In the genomic region with DNA sequence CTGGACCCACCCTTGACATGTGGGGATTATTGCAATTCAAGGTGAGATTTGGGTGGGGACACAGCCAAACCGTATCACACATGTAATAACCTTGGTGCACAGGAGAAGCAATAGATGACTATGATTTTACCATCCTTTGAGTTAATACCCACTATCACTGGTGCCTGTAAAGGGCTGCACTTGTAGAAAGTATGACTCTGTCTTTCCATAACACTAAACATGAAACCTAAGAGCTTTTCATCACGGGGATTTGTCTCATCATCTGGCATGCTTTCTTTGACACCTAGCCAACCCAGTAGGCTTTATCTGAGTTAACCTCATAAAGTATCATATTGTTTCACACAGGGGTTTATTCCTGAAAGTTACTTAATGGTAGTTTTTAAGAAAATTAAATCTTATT, we compare ENCODE assay signal across 24 cellular contexts.
DNase-seq lines count a peak whose midpoint lies in the region; ATAC-seq, FAIRE-seq and TF ChIP-seq lines count a peak whose summit lies in the region.
"Had no signal": no experiment of that assay in that cellular context is flagged by ENCODE, and none has a peak within 500 bp of the region (broad histone marks: within the 10 kb centered on the region; RNA-seq: fewer than 3 reads in every experiment).

No MANE protein-coding gene starts in this region.

- H3K9me3 Mint-ChIP-seq in activated T-cell treated with anti-CD3 and anti-CD28 coated beads, Interleukin-2, amount 50 U/mL, for 72 hours: peaks cover 0 to 2% of the 10 kb centered on the region in 2 donors
- peaks cover 2% of the 10 kb centered on the region for H3K9me3 Mint-ChIP-seq in stimulated activated effector memory CD8-positive, alpha-beta T cell treated with anti-CD3 and anti-CD28 coated beads, Interleukin-12 subunit alpha, Interleukin-12 subunit beta, amount 100 ng/mL, for 72 hours
- H3K9me3 Mint-ChIP-seq: HFFc6 had no signal

- no TSS peak for BruUV-seq in PC-9 (replicated peaks; lab: Mats Ljungman, UMichigan)

- H3F3A ChIP-seq in PC-9 (ENCODE audit: insufficient read depth, low read depth): no peaks in the 10 kb centered on the region

- H3K9me2 ChIP-seq in PC-9 (ENCODE audit: insufficient read depth): no peaks in the 10 kb centered on the region; the same call in 1 of the 2 replicates

- no peak for FAIRE-seq in HTR-8/SVneo (lab: Jason Lieb, UNC)

- H3K27me3 Mint-ChIP-seq in activated T-cell treated with anti-CD3 and anti-CD28 coated beads, Interleukin-2, amount 50 U/mL, for 72 hours (ENCODE audit: low read depth): no peaks in the 10 kb centered on the region

- ATAC-seq in activated T-cell treated with anti-CD3 and anti-CD28 coated beads, Interleukin-2, amount 50 U/mL, for 72 hours (replicated peaks in 1 of 2): peak; percentile 58 to 68
- ATAC-seq in stimulated activated effector memory CD8-positive, alpha-beta T cell treated with anti-CD3 and anti-CD28 coated beads, Interleukin-12 subunit alpha, Interleukin-12 subunit beta, amount 100 ng/mL, for 72 hours: peak; percentile 24
- no peak for ATAC-seq in GM21619 (IDR thresholded peaks at IDR 0.05; ENCODE audit: unreplicated experiment)
- ATAC-seq: Right ventricle myocardium inferior had no signal

- H3K4me2 ChIP-seq in PC-9: no peak overlapping the region
- H3K4me2 ChIP-seq: KMS-11 had no signal

- H3K4me3 Mint-ChIP-seq in activated T-cell treated with anti-CD3 and anti-CD28 coated beads, Interleukin-2, amount 50 U/mL, for 72 hours: no peak overlapping the region
- H3K4me3 Mint-ChIP-seq in stimulated activated effector memory CD8-positive, alpha-beta T cell treated with anti-CD3 and anti-CD28 coated beads, Interleukin-12 subunit alpha, Interleukin-12 subunit beta, amount 100 ng/mL, for 72 hours: no peak overlapping the region
- H3K4me3 Mint-ChIP-seq: CD8-positive, alpha-beta memory T cell; HFFc6 had no signal

- intact Hi-C loops in PC-9 (cut with micrococcal nuclease; ENCODE audit: unreplicated experiment): no loop called here

- H2AFZ ChIP-seq in PC-9: no peak overlapping the region

- no peaks in the 10 kb centered on the region for H3K36me3 Mint-ChIP-seq in activated T-cell treated with anti-CD3 and anti-CD28 coated beads, Interleukin-2, amount 50 U/mL, for 72 hours (ENCODE audit: insufficient read depth in 2 of 2)
- H3K36me3 Mint-ChIP-seq in stimulated activated effector memory CD8-positive, alpha-beta T cell treated with anti-CD3 and anti-CD28 coated beads, Interleukin-12 subunit alpha, Interleukin-12 subunit beta, amount 100 ng/mL, for 72 hours: no peaks in the 10 kb centered on the region
- H3K36me3 Mint-ChIP-seq: CD8-positive, alpha-beta memory T cell had no signal

- no peaks in the 10 kb centered on the region for H3K79me2 ChIP-seq in PC-9 (ENCODE audit: low read depth)

- TF ChIP-seq CTCF in fibroblast of mammary gland (conservative IDR thresholded peaks at IDR 0.05; ENCODE audit: control insufficient read depth, insufficient read depth, low read depth, low read length): no peak
- TF ChIP-seq CTCF in PC-9 (conservative IDR thresholded peaks at IDR 0.05): no peak

- no peaks in the 10 kb centered on the region for H3K9me3 ChIP-seq in MG63
- H3K9me3 ChIP-seq in PC-9 (ENCODE audit: insufficient read depth, low read depth): peaks cover 3% of the 10 kb centered on the region; the same call in 1 of the 2 replicates
- H3K9me3 ChIP-seq: SJSA1 had no signal

- CTCF ChIA-PET in PC-9 (lab: Charles Lee): no interaction called here

- H3K4me3 ChIP-seq in MG63 (no peak overlapping the region), fibroblast of mammary gland (ENCODE audit: control insufficient read depth, low read depth, low read length) (no peak overlapping the region), PC-9 (no peak overlapping the region)
- H3K4me3 ChIP-seq: SJSA1 had no signal

- H3K4me1 ChIP-seq in PC-9 (replicated peaks; ENCODE audit: insufficient read depth): no peaks in the 10 kb centered on the region
- H3K4me1 ChIP-seq: SJSA1 had no signal

- no peak overlapping the region for H3K27ac Mint-ChIP-seq in activated T-cell treated with anti-CD3 and anti-CD28 coated beads, Interleukin-2, amount 50 U/mL, for 72 hours
- no peak overlapping the region for H3K27ac Mint-ChIP-seq in stimulated activated effector memory CD8-positive, alpha-beta T cell treated with anti-CD3 and anti-CD28 coated beads, Interleukin-12 subunit alpha, Interleukin-12 subunit beta, amount 100 ng/mL, for 72 hours
- H3K27ac Mint-ChIP-seq: CD8-positive, alpha-beta memory T cell; HFFc6 had no signal

- H3K27me3 ChIP-seq in MG63 (no peaks in the 10 kb centered on the region), PC-9 (ENCODE audit: insufficient read depth, low read depth) (no peaks in the 10 kb centered on the region)
- H3K27me3 ChIP-seq: SJSA1 had no signal

- no peak for DNase-seq in activated T-cell treated with anti-CD3 and anti-CD28 coated beads, Interleukin-2, amount 50 U/mL, for 72 hours
- DNase-seq in activated T-cell treated with anti-CD3 and anti-CD28 coated beads for 4 hours: no peak
- peak; percentile 8 for DNase-seq in MG63
- peak; percentile 56 for DNase-seq in fibroblast of mammary gland (ENCODE audit: low read depth)
- DNase-seq in stimulated activated effector memory CD8-positive, alpha-beta T cell treated with anti-CD3 and anti-CD28 coated beads, Interleukin-12 subunit alpha, Interleukin-12 subunit beta, amount 100 ng/mL, for 72 hours (ENCODE audit: low spot score in 2 of 2): no peak
- no peak for DNase-seq in PC-9
- DNase-seq in HTR-8/SVneo (ENCODE audit: insufficient read length, low spot score): no peak
- DNase-seq: 8988T; AML-193; CD8-positive, alpha-beta memory T cell; DMS53; EL; GF-D8; H7; HFFc6; NCI-H1694; NCI-H2081; NCI-H2171 treated with DMSO at 0.1 percent for 48 hours; NCI-H526 had no signal

- POLR2A ChIA-PET in PC-9 (lab: Charles Lee; ENCODE audit: unreplicated experiment): no interaction called here

- H3K4me1 Mint-ChIP-seq in activated T-cell treated with anti-CD3 and anti-CD28 coated beads, Interleukin-2, amount 50 U/mL, for 72 hours (ENCODE audit: low read depth): no peaks in the 10 kb centered on the region
- H3K4me1 Mint-ChIP-seq in stimulated activated effector memory CD8-positive, alpha-beta T cell treated with anti-CD3 and anti-CD28 coated beads, Interleukin-12 subunit alpha, Interleukin-12 subunit beta, amount 100 ng/mL, for 72 hours: no peaks in the 10 kb centered on the region
- H3K4me1 Mint-ChIP-seq: CD8-positive, alpha-beta memory T cell had no signal

- H3K27ac ChIP-seq in PC-9: no peak overlapping the region
- H3K27ac ChIP-seq: C4-2B, KMS-11, SJSA1 had no signal

- H3K36me3 ChIP-seq in MG63: no peaks in the 10 kb centered on the region
- no peaks in the 10 kb centered on the region for H3K36me3 ChIP-seq in PC-9 (ENCODE audit: low read depth)
- H3K36me3 ChIP-seq: SJSA1 had no signal

- H4K20me1 ChIP-seq in PC-9 (ENCODE audit: insufficient read depth): no peaks in the 10 kb centered on the region

Comparison
In these comparisons a context has a peak if more than half of its experiments do, and no peak if none do; other contexts are left out.
1. DNase-seq: peak in MG63 (single experiment) and fibroblast of mammary gland (single experiment); none in activated T-cell treated with anti-CD3 and anti-CD28 coated beads, Interleukin-2, amount 50 U/mL, for 72 hours (0 of 2), activated T-cell treated with anti-CD3 and anti-CD28 coated beads for 4 hours (single experiment), stimulated activated effector memory CD8-positive, alpha-beta T cell treated with anti-CD3 and anti-CD28 coated beads, Interleukin-12 subunit alpha, Interleukin-12 subunit beta, amount 100 ng/mL, for 72 hours (0 of 2), PC-9 (0 of 2) and HTR-8/SVneo (single experiment).